21 cellular contexts compared by ENCODE assay signal in the genomic region with DNA sequence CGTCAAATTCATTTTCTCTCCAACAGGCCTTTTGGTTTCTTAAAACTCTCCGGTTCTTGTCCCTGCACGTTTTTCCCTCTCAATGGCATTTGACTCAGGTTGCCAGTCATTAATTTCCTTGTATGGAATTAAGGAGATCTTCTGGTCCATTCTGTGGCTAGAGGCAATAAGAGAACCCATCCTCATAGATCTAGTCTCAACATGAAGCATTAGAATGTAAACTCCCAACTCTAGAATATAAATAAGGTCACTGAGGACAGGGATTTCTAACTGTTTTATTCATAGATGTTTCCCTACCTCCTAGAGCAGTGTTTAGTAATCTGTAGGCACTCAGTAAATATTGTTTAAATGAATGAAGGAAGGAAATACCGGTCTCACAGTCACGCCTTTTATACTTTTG.
DNase-seq lines count a peak whose midpoint lies in the region; ATAC-seq and TF ChIP-seq lines count a peak whose summit lies in the region.
"Had no signal": no experiment of that assay in that cellular context is flagged by ENCODE, and none has a peak within 500 bp of the region (broad histone marks: within the 10 kb centered on the region; RNA-seq: fewer than 3 reads in every experiment).

No MANE protein-coding gene starts in this region.

- H3K9me3 ChIP-seq in RWPE2 (ENCODE audit: severe bottlenecking) (no peaks in the 10 kb centered on the region), smooth muscle cell (replicated peaks; ENCODE audit: low read depth) (no peaks in the 10 kb centered on the region)
- H3K9me3 ChIP-seq: BLaER1 treated with 17β-estradiol and CSF1 and Interleukin-3, amounts not matched to agents 10 nM and 100 nM had no signal

- H3K79me2 ChIP-seq in smooth muscle cell (ENCODE audit: low read depth) = no peaks in the 10 kb centered on the region

- peak; percentile 63 for ATAC-seq in RWPE2 (ENCODE audit: low read depth)
- no peak for ATAC-seq in HG03175 (IDR thresholded peaks at IDR 0.05; ENCODE audit: unreplicated experiment)
- no peak for ATAC-seq in natural killer cell treated with Interleukin-12 subunit alpha and Interleukin-12 subunit beta and Interleukin-15 and Interleukin-18, amount 100 ng/mL, for 72 hours
- no peak for ATAC-seq in activated CD8-positive, alpha-beta T cell treated with anti-CD3 and anti-CD28 coated beads for 36 hours
- ATAC-seq: GM12878, HCT116, K562 had no signal

- 76% methylated on average over 5 of the region's 5 CpGs for WGBS in smooth muscle cell (ENCODE audit: low lambda C conversion rate)

- no peaks in the 10 kb centered on the region for H3K27me3 Mint-ChIP-seq in natural killer cell treated with Interleukin-12 subunit alpha and Interleukin-12 subunit beta and Interleukin-15 and Interleukin-18, amount 100 ng/mL, for 72 hours
- no peaks in the 10 kb centered on the region for H3K27me3 Mint-ChIP-seq in activated CD8-positive, alpha-beta T cell treated with anti-CD3 and anti-CD28 coated beads for 36 hours
- H3K27me3 Mint-ChIP-seq: B cell; CD4-positive, CD25-positive, alpha-beta regulatory T cell; CD8-positive, alpha-beta memory T cell had no signal

- H3K4me2 ChIP-seq in smooth muscle cell = no peak overlapping the region
- H3K4me2 ChIP-seq: BLaER1 treated with 17β-estradiol and CSF1 and Interleukin-3, amounts not matched to agents 10 nM and 100 nM had no signal

- H3K36me3 Mint-ChIP-seq in natural killer cell treated with Interleukin-12 subunit alpha and Interleukin-12 subunit beta and Interleukin-15 and Interleukin-18, amount 100 ng/mL, for 72 hours = peaks cover 4% of the 10 kb centered on the region
- H3K36me3 Mint-ChIP-seq in activated CD8-positive, alpha-beta T cell treated with anti-CD3 and anti-CD28 coated beads for 36 hours (ENCODE audit: low read depth) = no peaks in the 10 kb centered on the region
- H3K36me3 Mint-ChIP-seq: CD4-positive, CD25-positive, alpha-beta regulatory T cell; CD8-positive, alpha-beta memory T cell had no signal

- POLR2A ChIA-PET in activated CD8-positive, alpha-beta T cell treated with anti-CD3 and anti-CD28 coated beads for 36 hours (lab: Charles Lee) = interaction anchor here (0.5 kb wide), 1 partner anchor 841 kb away, joined by 3 read pairs; no protein-coding TSS in a partner anchor

- TF ChIP-seq CTCF in RWPE2 (IDR thresholded peaks at IDR 0.05; ENCODE audit: poor library complexity, severe bottlenecking) (no peak), smooth muscle cell (IDR thresholded peaks at IDR 0.05; ENCODE audit: borderline replicate concordance, insufficient read depth, poor library complexity, severe bottlenecking) (no peak)
- TF ChIP-seq CTCF in activated CD8-positive, alpha-beta T cell treated with anti-CD3 and anti-CD28 coated beads for 36 hours (IDR thresholded peaks at IDR 0.05) = no peak

- DNase-seq in HPDE6-E6E7 (ENCODE audit: extremely low spot score) (peak; percentile 66), RWPE2 (ENCODE audit: low spot score) (no peak), epithelial cell of prostate (ENCODE audit: low read depth, low spot score) (peak; percentile 92), smooth muscle cell (lab: John Stamatoyannopoulos, UW; ENCODE audit: unreplicated experiment) (no peak)
- DNase-seq in natural killer cell treated with Interleukin-12 subunit alpha and Interleukin-12 subunit beta and Interleukin-15 and Interleukin-18, amount 100 ng/mL, for 72 hours (ENCODE audit: low spot score) = no peak
- no peak for DNase-seq in activated CD8-positive, alpha-beta T cell treated with anti-CD3 and anti-CD28 coated beads for 36 hours
- DNase-seq: CD4-positive, CD25-positive, alpha-beta regulatory T cell; CD8-positive, alpha-beta memory T cell; COR-L47; DMS 273 treated with DMSO at 0.1 percent for 48 hours; DMS53; DND-41; GOT3; H7; HFFc6 had no signal

- peak overlapping the region; percentile 69 for H3K27ac ChIP-seq in RWPE2 (ENCODE audit: poor library complexity, severe bottlenecking)
- H3K27ac ChIP-seq in epithelial cell of prostate = peak overlapping the region; percentile 96
- H3K27ac ChIP-seq in smooth muscle cell (ENCODE audit: low read depth) = peak overlapping the region; percentile 59
- H3K27ac ChIP-seq: BLaER1 treated with 17β-estradiol and CSF1 and Interleukin-3, amounts not matched to agents 10 nM and 100 nM had no signal

- peaks cover 30% of the 10 kb centered on the region for H3K9me3 Mint-ChIP-seq in natural killer cell treated with Interleukin-12 subunit alpha and Interleukin-12 subunit beta and Interleukin-15 and Interleukin-18, amount 100 ng/mL, for 72 hours
- peaks cover 12% of the 10 kb centered on the region for H3K9me3 Mint-ChIP-seq in activated CD8-positive, alpha-beta T cell treated with anti-CD3 and anti-CD28 coated beads for 36 hours

- H2AFZ ChIP-seq in smooth muscle cell (ENCODE audit: low read depth) = no peak overlapping the region

- no peaks in the 10 kb centered on the region for H3K4me1 Mint-ChIP-seq in natural killer cell treated with Interleukin-12 subunit alpha and Interleukin-12 subunit beta and Interleukin-15 and Interleukin-18, amount 100 ng/mL, for 72 hours (ENCODE audit: low read depth in 2 of 2)
- H3K4me1 Mint-ChIP-seq in activated CD8-positive, alpha-beta T cell treated with anti-CD3 and anti-CD28 coated beads for 36 hours (ENCODE audit: low read depth) = no peaks in the 10 kb centered on the region
- H3K4me1 Mint-ChIP-seq: B cell; CD4-positive, CD25-positive, alpha-beta regulatory T cell; CD8-positive, alpha-beta memory T cell had no signal

- H3K9ac ChIP-seq in smooth muscle cell (ENCODE audit: low read depth) = no peak overlapping the region
- H3K9ac ChIP-seq: BLaER1 treated with 17β-estradiol and CSF1 and Interleukin-3, amounts not matched to agents 10 nM and 100 nM had no signal

- no peaks in the 10 kb centered on the region for H4K20me1 ChIP-seq in smooth muscle cell (ENCODE audit: low read depth)
- H4K20me1 ChIP-seq: BLaER1 treated with 17β-estradiol and CSF1 and Interleukin-3, amounts not matched to agents 10 nM and 100 nM had no signal

- no peaks in the 10 kb centered on the region for H3K27me3 ChIP-seq in RWPE2 (ENCODE audit: insufficient read depth, poor library complexity, severe bottlenecking)
- H3K27me3 ChIP-seq in smooth muscle cell (ENCODE audit: low read depth) = no peaks in the 10 kb centered on the region
- H3K27me3 ChIP-seq: BLaER1 treated with 17β-estradiol and CSF1 and Interleukin-3, amounts not matched to agents 10 nM and 100 nM had no signal

- H3K4me3 ChIP-seq in RWPE2 (ENCODE audit: severe bottlenecking) = no peak overlapping the region
- no peak overlapping the region for H3K4me3 ChIP-seq in smooth muscle cell
- H3K4me3 ChIP-seq: BLaER1 treated with 17β-estradiol and CSF1 and Interleukin-3, amounts not matched to agents 10 nM and 100 nM; GM12878; K562 had no signal

- H3K4me1 ChIP-seq in RWPE2 (ENCODE audit: insufficient read depth, poor library complexity, severe bottlenecking) (peaks cover 28% of the 10 kb centered on the region), smooth muscle cell (ENCODE audit: low read depth) (peaks cover 4% of the 10 kb centered on the region)
- H3K4me1 ChIP-seq: BLaER1 treated with 17β-estradiol and CSF1 and Interleukin-3, amounts not matched to agents 10 nM and 100 nM had no signal

- H3K4me3 Mint-ChIP-seq in natural killer cell treated with Interleukin-12 subunit alpha and Interleukin-12 subunit beta and Interleukin-15 and Interleukin-18, amount 100 ng/mL, for 72 hours = no peak overlapping the region
- H3K4me3 Mint-ChIP-seq in activated CD8-positive, alpha-beta T cell treated with anti-CD3 and anti-CD28 coated beads for 36 hours = no peak overlapping the region
- H3K4me3 Mint-ChIP-seq: B cell; CD4-positive, CD25-positive, alpha-beta regulatory T cell; CD8-positive, alpha-beta memory T cell; HFFc6 had no signal

- intact Hi-C loops in activated CD8-positive, alpha-beta T cell treated with anti-CD3 and anti-CD28 coated beads for 36 hours (cut with micrococcal nuclease) = no loop called here

- H3K36me3 ChIP-seq in RWPE2 (ENCODE audit: low read depth) (no peaks in the 10 kb centered on the region), smooth muscle cell (ENCODE audit: low read depth) (no peaks in the 10 kb centered on the region)
- H3K36me3 ChIP-seq: BLaER1 treated with 17β-estradiol and CSF1 and Interleukin-3, amounts not matched to agents 10 nM and 100 nM had no signal

- no peak overlapping the region for H3K27ac Mint-ChIP-seq in natural killer cell treated with Interleukin-12 subunit alpha and Interleukin-12 subunit beta and Interleukin-15 and Interleukin-18, amount 100 ng/mL, for 72 hours
- no peak overlapping the region for H3K27ac Mint-ChIP-seq in activated CD8-positive, alpha-beta T cell treated with anti-CD3 and anti-CD28 coated beads for 36 hours
- H3K27ac Mint-ChIP-seq: B cell; CD4-positive, CD25-positive, alpha-beta regulatory T cell; CD8-positive, alpha-beta memory T cell; HFFc6 had no signal

- CTCF ChIA-PET in activated CD8-positive, alpha-beta T cell treated with anti-CD3 and anti-CD28 coated beads for 36 hours (lab: Charles Lee) = no interaction called here

- H3F3A ChIP-seq in smooth muscle cell (ENCODE audit: low read depth) = no peaks in the 10 kb centered on the region

Comparison
In these comparisons a context has a peak if more than half of its experiments do, and no peak if none do; other contexts are left out.
1. DNase-seq: peak in HPDE6-E6E7 (single experiment) and epithelial cell of prostate (single experiment); none in RWPE2 (single experiment), smooth muscle cell (single experiment), natural killer cell treated with Interleukin-12 subunit alpha and Interleukin-12 subunit beta and Interleukin-15 and Interleukin-18, amount 100 ng/mL, for 72 hours (single experiment) and activated CD8-positive, alpha-beta T cell treated with anti-CD3 and anti-CD28 coated beads for 36 hours (single experiment).
2. Peak in every context shown above with its lines, with median percentiles within 50 percentile points of each other: H3K27ac ChIP-seq.